10 cellular contexts compared by ENCODE assay signal in genomic region chr6:68693271-68693670, GRCh38. TPM values are rescaled to one million over a fixed set of nuclear protein-coding genes. Genes with fewer than 3 reads are reported as not detected.
"Had no signal": no experiment of that assay in that cellular context is flagged by ENCODE, and none has a peak within 500 bp of the region (broad histone marks: within the 10 kb centered on the region; RNA-seq: fewer than 3 reads in every experiment).

No MANE protein-coding gene starts in this region.

- H3K9me3 Mint-ChIP-seq: H9 had no signal

- H3K9ac ChIP-seq: GM23248 had no signal

- H3K27ac Mint-ChIP-seq: H9, HFFc6 had no signal

- ATAC-seq: HCT116 had no signal

- H3K27ac ChIP-seq: GM23248 had no signal

- DNase-seq: GM23248, GOT3, H7, H9, HCEC 1CT, HFFc6 had no signal

- FAIRE-seq: H1, H54 had no signal

- H3K4me3 ChIP-seq: GM23248, HAP-1 had no signal

- H3K9me3 ChIP-seq: HAP-1 had no signal

- H3K4me3 Mint-ChIP-seq: H9, HFFc6 had no signal

- H3K36me3 ChIP-seq: HAP-1 had no signal

- H2AFZ ChIP-seq: GM23248 had no signal

RNA-seq across cellular contexts. Expression of gene ADGRB3, which starts 58.2 kb away (rescaled TPM):
- total RNA-seq: GM23248 had no signal
- polyA plus RNA-seq: GM23248 had no signal
